9 cellular contexts compared by ENCODE assay signal in the genomic region with DNA sequence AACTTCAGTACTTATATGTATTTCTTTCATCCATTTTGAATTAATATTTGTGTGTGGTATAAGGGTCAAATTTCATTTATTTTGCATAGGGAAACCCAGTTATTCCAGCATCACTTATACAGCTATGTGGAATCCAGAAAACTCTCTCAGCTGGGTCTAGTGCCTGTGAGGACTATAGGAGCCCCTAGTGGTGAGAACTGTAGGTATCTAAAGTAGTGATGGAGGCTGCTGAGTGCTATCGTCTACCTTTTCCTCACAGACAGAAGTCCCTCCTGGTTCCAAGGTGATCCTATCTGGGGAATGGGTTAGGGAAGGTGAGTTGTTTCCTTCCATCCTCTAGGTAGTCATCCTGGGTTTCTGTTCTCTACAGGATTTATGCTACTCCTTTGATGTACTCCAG.
DNase-seq lines count a peak whose midpoint lies in the region; ATAC-seq and TF ChIP-seq lines count a peak whose summit lies in the region.
"Had no signal": no experiment of that assay in that cellular context is flagged by ENCODE, and none has a peak within 500 bp of the region (broad histone marks: within the 10 kb centered on the region; RNA-seq: fewer than 3 reads in every experiment).

No MANE protein-coding gene starts in this region.

- H3K9ac ChIP-seq in neuronal stem cell (ENCODE audit: low read depth, low read length, poor library complexity) = no peak overlapping the region

- H3K9me3 Mint-ChIP-seq in neural crest cell = peaks cover 9% of the 10 kb centered on the region

- H3K27me3 ChIP-seq in neuronal stem cell (ENCODE audit: control insufficient read depth in 3 of 3, insufficient read depth in 3 of 3, low read depth in 1 of 3, low read length in 3 of 3) = no peaks in the 10 kb centered on the region

- no peak overlapping the region for H3K18ac ChIP-seq in neuronal stem cell (ENCODE audit: low read length)

- peaks cover 0 to 2% of the 10 kb centered on the region in 2 donors for H3K9me3 ChIP-seq in neuronal stem cell (replicated peaks in 1 of 2; ENCODE audit: control insufficient read depth in 2 of 2, insufficient read depth in 1 of 2, low read depth in 1 of 2, low read length in 2 of 2)

- no peak overlapping the region for H2AFZ ChIP-seq in neuronal stem cell (ENCODE audit: low read length)

- in situ Hi-C loops in GM13976 (cut with MboI; ENCODE audit: low sequenced_read_pairs, unreplicated experiment) = no loop called here

- no peak for TF ChIP-seq EP300 in Ishikawa (IDR thresholded peaks at IDR 0.05; ENCODE audit: borderline replicate concordance)

- H4K91ac ChIP-seq in neuronal stem cell (ENCODE audit: low read depth, low read length, poor library complexity) = no peak overlapping the region

- H3K36me3 ChIP-seq in neuronal stem cell (replicated peaks in 1 of 2; ENCODE audit: control insufficient read depth in 2 of 2, insufficient read depth in 2 of 2, low read length in 2 of 2) = no peaks in the 10 kb centered on the region

- H2AK5ac ChIP-seq in neuronal stem cell (ENCODE audit: low read depth, low read length) = no peak overlapping the region

- H2BK15ac ChIP-seq in neuronal stem cell (ENCODE audit: low read length) = no peak overlapping the region

- H3K4me3 Mint-ChIP-seq in neural crest cell = no peak overlapping the region
- H3K4me3 Mint-ChIP-seq: activated naive CD4-positive, alpha-beta T cell treated with anti-CD3 and anti-CD28 coated beads, Interleukin-2, amount 50 U/mL, for 24 hours had no signal

- peak; percentile 26; the same call in 1 of the 2 replicates for TF ChIP-seq RAD21 in Ishikawa (IDR thresholded peaks at IDR 0.05; ENCODE audit: low read depth)

- WGBS in neuronal stem cell (ENCODE audit: extremely low coverage in 2 of 2, insufficient read length in 2 of 2, insufficient replicate concordance in 1 of 2), 2 donors = no CpG with 5 or more reads among the region's 1 CpG

- no peak overlapping the region for H3K14ac ChIP-seq in neuronal stem cell (ENCODE audit: low read length)

- no peaks in the 10 kb centered on the region for H3K79me1 ChIP-seq in neuronal stem cell (ENCODE audit: low read depth, low read length)

- H3K4me1 ChIP-seq in neuronal stem cell (ENCODE audit: control insufficient read depth in 2 of 2, insufficient read depth in 1 of 2, low read depth in 1 of 2, low read length in 2 of 2) = no peaks in the 10 kb centered on the region

- H3K4ac ChIP-seq in neuronal stem cell (ENCODE audit: low read length) = no peak overlapping the region

- H3K4me3 ChIP-seq in neuronal stem cell (ENCODE audit: low read length in 2 of 2) = no peak overlapping the region

- H3K36me3 Mint-ChIP-seq in neural crest cell (ENCODE audit: low read depth) = no peaks in the 10 kb centered on the region
- H3K36me3 Mint-ChIP-seq: activated naive CD4-positive, alpha-beta T cell treated with anti-CD3 and anti-CD28 coated beads, Interleukin-2, amount 50 U/mL, for 24 hours had no signal

- no peak overlapping the region for H2BK5ac ChIP-seq in neuronal stem cell (ENCODE audit: low read length)

- no peak for ATAC-seq in GM18873 (IDR thresholded peaks at IDR 0.05; ENCODE audit: low FRiP score, unreplicated experiment)
- no peak for ATAC-seq in HG03139 (IDR thresholded peaks at IDR 0.05; ENCODE audit: unreplicated experiment)
- no peak for ATAC-seq in HG03469 (IDR thresholded peaks at IDR 0.05; ENCODE audit: unreplicated experiment)

- no peak overlapping the region for H3K27ac ChIP-seq in neuronal stem cell (replicated peaks; ENCODE audit: low read length)

- no peak for DNase-seq in GM13976 (ENCODE audit: low spot score)
- peak; percentile 9 for DNase-seq in astrocyte of the hippocampus (ENCODE audit: low read depth, low spot score)
- no peak for DNase-seq in neural crest cell (ENCODE audit: low read depth, low spot score)
- no peak for DNase-seq in neuronal stem cell (ENCODE audit: low spot score)

- TF ChIP-seq CTCF in GM13976 (IDR thresholded peaks at IDR 0.05; ENCODE audit: borderline replicate concordance, control extremely low read depth, extremely low read depth, insufficient read depth, missing control alignments) (peak; percentile 11), neural crest cell (conservative IDR thresholded peaks at IDR 0.05) (peak; percentile 55)

- H3K27ac Mint-ChIP-seq in neural crest cell (ENCODE audit: unreplicated experiment) = no peak overlapping the region
- H3K27ac Mint-ChIP-seq: activated naive CD4-positive, alpha-beta T cell treated with anti-CD3 and anti-CD28 coated beads, Interleukin-2, amount 50 U/mL, for 24 hours had no signal

- H3K4me1 Mint-ChIP-seq in neural crest cell = no peaks in the 10 kb centered on the region
- H3K4me1 Mint-ChIP-seq: activated naive CD4-positive, alpha-beta T cell treated with anti-CD3 and anti-CD28 coated beads, Interleukin-2, amount 50 U/mL, for 24 hours had no signal

- no peak overlapping the region for H3K4me2 ChIP-seq in neuronal stem cell (ENCODE audit: insufficient read depth, low read length, poor library complexity, severe bottlenecking)

- no peak overlapping the region for H2BK12ac ChIP-seq in neuronal stem cell (ENCODE audit: low read length)

- H4K8ac ChIP-seq in neuronal stem cell (ENCODE audit: low read depth, low read length) = no peak overlapping the region

- H3K27me3 Mint-ChIP-seq in neural crest cell (ENCODE audit: low read depth) = no peaks in the 10 kb centered on the region
- H3K27me3 Mint-ChIP-seq: activated naive CD4-positive, alpha-beta T cell treated with anti-CD3 and anti-CD28 coated beads, Interleukin-2, amount 50 U/mL, for 24 hours had no signal

- no peak overlapping the region for H3K23ac ChIP-seq in neuronal stem cell (ENCODE audit: low read depth, low read length, poor library complexity)

- no peak overlapping the region for H2BK120ac ChIP-seq in neuronal stem cell (ENCODE audit: low read depth, low read length)

TF ChIP-seq in Ishikawa, 13 proteins besides CTCF, POLR2A, EP300 and RAD21:
- TF ChIP-seq FOXM1 (IDR thresholded peaks at IDR 0.05; ENCODE audit: borderline replicate concordance, low read depth) (no peak), YY1 (IDR thresholded peaks at IDR 0.05; ENCODE audit: low read depth) (no peak), TEAD4 (IDR thresholded peaks at IDR 0.05) (no peak), TCF12 (IDR thresholded peaks at IDR 0.05; ENCODE audit: low read depth) (no peak), EGR1 (IDR thresholded peaks at IDR 0.05) (no peak), CREB1 (IDR thresholded peaks at IDR 0.05; ENCODE audit: low read depth) (no peak), TAF1 (IDR thresholded peaks at IDR 0.05; ENCODE audit: low read depth) (no peak), ZBTB7A (IDR thresholded peaks at IDR 0.05; ENCODE audit: low read depth) (no peak), CEBPB (IDR thresholded peaks at IDR 0.05) (no peak), NFIC (IDR thresholded peaks at IDR 0.05) (no peak)
- TF ChIP-seq, protein P1, sequence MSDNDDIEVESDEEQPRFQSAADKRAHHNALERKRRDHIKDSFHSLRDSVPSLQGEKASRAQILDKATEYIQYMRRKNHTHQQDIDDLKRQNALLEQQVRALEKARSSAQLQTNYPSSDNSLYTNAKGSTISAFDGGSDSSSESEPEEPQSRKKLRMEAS (IDR thresholded peaks at IDR 0.05) = no peak
- TF ChIP-seq, protein P2, sequence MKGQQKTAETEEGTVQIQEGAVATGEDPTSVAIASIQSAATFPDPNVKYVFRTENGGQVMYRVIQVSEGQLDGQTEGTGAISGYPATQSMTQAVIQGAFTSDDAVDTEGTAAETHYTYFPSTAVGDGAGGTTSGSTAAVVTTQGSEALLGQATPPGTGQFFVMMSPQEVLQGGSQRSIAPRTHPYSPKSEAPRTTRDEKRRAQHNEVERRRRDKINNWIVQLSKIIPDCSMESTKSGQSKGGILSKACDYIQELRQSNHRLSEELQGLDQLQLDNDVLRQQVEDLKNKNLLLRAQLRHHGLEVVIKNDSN (IDR thresholded peaks at IDR 0.05) = no peak
- TF ChIP-seq, protein P3, sequence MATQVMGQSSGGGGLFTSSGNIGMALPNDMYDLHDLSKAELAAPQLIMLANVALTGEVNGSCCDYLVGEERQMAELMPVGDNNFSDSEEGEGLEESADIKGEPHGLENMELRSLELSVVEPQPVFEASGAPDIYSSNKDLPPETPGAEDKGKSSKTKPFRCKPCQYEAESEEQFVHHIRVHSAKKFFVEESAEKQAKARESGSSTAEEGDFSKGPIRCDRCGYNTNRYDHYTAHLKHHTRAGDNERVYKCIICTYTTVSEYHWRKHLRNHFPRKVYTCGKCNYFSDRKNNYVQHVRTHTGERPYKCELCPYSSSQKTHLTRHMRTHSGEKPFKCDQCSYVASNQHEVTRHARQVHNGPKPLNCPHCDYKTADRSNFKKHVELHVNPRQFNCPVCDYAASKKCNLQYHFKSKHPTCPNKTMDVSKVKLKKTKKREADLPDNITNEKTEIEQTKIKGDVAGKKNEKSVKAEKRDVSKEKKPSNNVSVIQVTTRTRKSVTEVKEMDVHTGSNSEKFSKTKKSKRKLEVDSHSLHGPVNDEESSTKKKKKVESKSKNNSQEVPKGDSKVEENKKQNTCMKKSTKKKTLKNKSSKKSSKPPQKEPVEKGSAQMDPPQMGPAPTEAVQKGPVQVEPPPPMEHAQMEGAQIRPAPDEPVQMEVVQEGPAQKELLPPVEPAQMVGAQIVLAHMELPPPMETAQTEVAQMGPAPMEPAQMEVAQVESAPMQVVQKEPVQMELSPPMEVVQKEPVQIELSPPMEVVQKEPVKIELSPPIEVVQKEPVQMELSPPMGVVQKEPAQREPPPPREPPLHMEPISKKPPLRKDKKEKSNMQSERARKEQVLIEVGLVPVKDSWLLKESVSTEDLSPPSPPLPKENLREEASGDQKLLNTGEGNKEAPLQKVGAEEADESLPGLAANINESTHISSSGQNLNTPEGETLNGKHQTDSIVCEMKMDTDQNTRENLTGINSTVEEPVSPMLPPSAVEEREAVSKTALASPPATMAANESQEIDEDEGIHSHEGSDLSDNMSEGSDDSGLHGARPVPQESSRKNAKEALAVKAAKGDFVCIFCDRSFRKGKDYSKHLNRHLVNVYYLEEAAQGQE (IDR thresholded peaks at IDR 0.05; ENCODE audit: low read depth) = no peak
TF ChIP-seq in Ishikawa: peak in this region for 0.
